ENCODE assay signal across 14 cellular contexts in the genomic region with DNA sequence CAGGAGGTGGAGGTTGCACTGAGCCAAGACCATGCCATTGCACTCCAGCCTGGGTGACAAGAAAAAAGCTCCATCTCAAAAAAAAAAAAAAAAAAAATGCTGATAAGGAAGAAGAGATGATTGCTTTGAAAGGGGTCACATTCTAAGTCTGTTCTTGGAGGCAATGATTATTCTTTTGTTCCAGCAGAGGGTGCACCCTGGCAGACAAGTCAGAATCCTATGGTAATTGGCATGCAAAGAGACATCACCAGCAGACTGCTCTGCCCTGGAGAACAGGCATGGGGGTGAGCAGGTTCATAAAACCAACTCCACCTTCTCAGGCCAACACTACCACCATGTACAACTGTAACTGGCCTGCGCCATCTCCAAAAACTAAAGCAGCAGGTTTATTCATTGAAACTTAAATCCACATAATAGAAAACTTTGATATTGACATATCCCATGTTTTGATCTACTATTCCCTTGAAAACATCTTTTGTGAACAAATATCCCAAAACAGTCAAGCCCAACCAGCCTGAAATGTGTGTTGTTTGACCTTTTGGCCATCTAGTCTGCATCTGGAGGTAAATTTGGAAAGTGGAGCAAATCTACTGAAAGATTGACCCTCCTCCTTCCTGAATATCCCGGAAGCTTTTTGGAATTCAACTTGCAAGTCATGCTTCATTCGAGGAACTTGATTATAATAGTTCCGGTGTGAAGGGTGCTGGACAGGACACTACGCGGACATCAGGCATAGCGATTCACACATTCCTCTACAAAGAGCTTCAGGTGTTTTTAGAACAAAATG.
DNase-seq lines count a peak whose midpoint lies in the region; ATAC-seq, FAIRE-seq and TF ChIP-seq lines count a peak whose summit lies in the region.
"Had no signal": no experiment of that assay in that cellular context is flagged by ENCODE, and none has a peak within 500 bp of the region (broad histone marks: within the 10 kb centered on the region; RNA-seq: fewer than 3 reads in every experiment).

No MANE protein-coding gene starts in this region.

- no peaks in the 10 kb centered on the region for H3K27me3 ChIP-seq in endothelial cell of umbilical vein (ENCODE audit: control insufficient read depth in 2 of 2, insufficient read depth in 2 of 2, low read length in 2 of 2)

- BruUV-seq in endothelial cell of umbilical vein (replicated peaks; lab: Mats Ljungman, UMichigan): no TSS peak

- dilution Hi-C loops in endothelial cell of umbilical vein (cut with MboI; ENCODE audit: extremely low pct_ligation_motif_present, low sequenced_read_pairs): no loop called here

- ATAC-seq in GM18907 (IDR thresholded peaks at IDR 0.05; ENCODE audit: unreplicated experiment): peak; percentile 52
- no peak for ATAC-seq in GM21723 (IDR thresholded peaks at IDR 0.05; ENCODE audit: unreplicated experiment)
- ATAC-seq: activated T-cell treated with anti-CD3 and anti-CD28 coated beads, Interleukin-2, amount 50 U/mL, for 4 hours had no signal

- no peaks in the 10 kb centered on the region for H4K20me1 ChIP-seq in endothelial cell of umbilical vein (replicated peaks; ENCODE audit: control insufficient read depth, extremely low read depth, insufficient read depth, low read length)

- WGBS in lower leg skin, 2 donors: 85 to 91% methylated on average over 7 of the region's 7 CpGs

- no peak overlapping the region for H3K9ac ChIP-seq in endothelial cell of umbilical vein (replicated peaks; ENCODE audit: extremely low read depth, insufficient read depth, low read length)

- TF ChIP-seq POLR2A in endothelial cell of umbilical vein (IDR thresholded peaks at IDR 0.05; ENCODE audit: low read depth, low read length) (no peak), lower leg skin (IDR thresholded peaks at IDR 0.05) (no peak)

- POLR2A ChIA-PET in endothelial cell of umbilical vein (lab: Charles Lee): no interaction called here

- peak; percentile 21 for TF ChIP-seq CTCF in 22Rv1 (IDR thresholded peaks at IDR 0.05)
- peak in 1 of 2 donors; percentile 10 for TF ChIP-seq CTCF in endothelial cell of umbilical vein (IDR thresholded peaks at IDR 0.05; ENCODE audit: extremely low read depth in 1 of 2, insufficient read depth in 1 of 2, low read depth in 1 of 2, low read length in 2 of 2)
- TF ChIP-seq CTCF in lower leg skin (IDR thresholded peaks at IDR 0.05): no peak

- no peak overlapping the region for H3K4me3 ChIP-seq in endothelial cell of umbilical vein (replicated peaks in 1 of 3; ENCODE audit: insufficient read depth in 1 of 3, low read depth in 1 of 3, low read length in 3 of 3)
- no peak overlapping the region for H3K4me3 ChIP-seq in lower leg skin (ENCODE audit: low read depth, poor library complexity, severe bottlenecking)
- H3K4me3 ChIP-seq: SK-N-MC had no signal

- no peak overlapping the region for H2AFZ ChIP-seq in endothelial cell of umbilical vein (ENCODE audit: low read depth, low read length)

- in situ Hi-C loops in ACHN (cut with HindIII; ENCODE audit: low pct_ligation_motif_present, low pct_unique_long_range_greater_than_20kb, low sequenced_read_pairs): no loop called here

- peaks cover 21% of the 10 kb centered on the region for H3K79me2 ChIP-seq in endothelial cell of umbilical vein (ENCODE audit: control insufficient read depth, insufficient read depth, low read length)

- FAIRE-seq in endothelial cell of umbilical vein (lab: Jason Lieb, UNC): peak; percentile 72
- FAIRE-seq: H1 had no signal

- no peaks in the 10 kb centered on the region for H3K9me1 ChIP-seq in endothelial cell of umbilical vein (replicated peaks; ENCODE audit: control insufficient read depth, extremely low read depth, insufficient read depth, low read length)

- DNase-seq in NCI-H69 (lab: John Stamatoyannopoulos, UW) (peak; percentile 63), endothelial cell of umbilical vein (ENCODE audit: low read depth, low spot score) (no peak), lower leg skin (ENCODE audit: low spot score in 2 of 2) (no peak), GOT3 (lab: John Stamatoyannopoulos, UW) (no peak), ACHN (no peak)
- DNase-seq: activated T-cell treated with anti-CD3 and anti-CD28 coated beads, Interleukin-2, amount 50 U/mL, for 4 hours; aorta; GDM1; NCI-H446 treated with DMSO at 0.1 percent for 48 hours had no signal

- no peak overlapping the region for H3K4me2 ChIP-seq in endothelial cell of umbilical vein (ENCODE audit: insufficient read depth, low read length)

- peaks cover 8% of the 10 kb centered on the region for H3K4me1 ChIP-seq in endothelial cell of umbilical vein (ENCODE audit: control insufficient read depth, extremely low read depth, insufficient read depth, low read length)

- H3K27ac ChIP-seq in 22Rv1 (no peak overlapping the region), endothelial cell of umbilical vein (ENCODE audit: insufficient read depth, low read depth, low read length) (no peak overlapping the region)
- H3K27ac ChIP-seq: SK-N-MC had no signal

- H3K9me3 ChIP-seq in endothelial cell of umbilical vein (replicated peaks; ENCODE audit: control insufficient read depth, insufficient read depth, low read length): no peaks in the 10 kb centered on the region

- intact Hi-C loops in endothelial cell of umbilical vein (cut with micrococcal nuclease) (no loop called here), lower leg skin (cut with DNase I; ENCODE audit: low total_unique reads) (no loop called here)

- CTCF ChIA-PET in endothelial cell of umbilical vein (lab: Charles Lee): interaction anchor here (1.4 to 2.6 kb wide), 3 partner anchors 12 to 35 kb away, joined by 4 to 7 read pairs (median 6); no protein-coding TSS in a partner anchor

- H3K36me3 ChIP-seq in endothelial cell of umbilical vein (ENCODE audit: control insufficient read depth in 2 of 2, extremely low read depth in 1 of 2, insufficient read depth in 2 of 2, low read length in 2 of 2): no peaks in the 10 kb centered on the region

TF ChIP-seq in endothelial cell of umbilical vein, 7 proteins besides CTCF, POLR2A, EP300 and RAD21:
- TF ChIP-seq EZH2 (IDR thresholded peaks at IDR 0.05; ENCODE audit: borderline replicate concordance, low read depth, low read length, severe bottlenecking): no peak
- no peak for TF ChIP-seq JUN (IDR thresholded peaks at IDR 0.05; ENCODE audit: borderline replicate concordance, insufficient read depth, insufficient read length, low read depth)
- TF ChIP-seq, protein P1, sequence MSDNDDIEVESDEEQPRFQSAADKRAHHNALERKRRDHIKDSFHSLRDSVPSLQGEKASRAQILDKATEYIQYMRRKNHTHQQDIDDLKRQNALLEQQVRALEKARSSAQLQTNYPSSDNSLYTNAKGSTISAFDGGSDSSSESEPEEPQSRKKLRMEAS (IDR thresholded peaks at IDR 0.05; ENCODE audit: insufficient read depth, insufficient read length): no peak
- TF ChIP-seq MYC (IDR thresholded peaks at IDR 0.05; ENCODE audit: low read depth, low read length): no peak
- no peak for TF ChIP-seq POLR2AphosphoS5 (IDR thresholded peaks at IDR 0.05; ENCODE audit: insufficient read depth, low read depth, low read length)
- no peak for TF ChIP-seq FOS (IDR thresholded peaks at IDR 0.05; ENCODE audit: borderline replicate concordance, insufficient read depth, low read length)
- no peak for TF ChIP-seq GATA2 (IDR thresholded peaks at IDR 0.05; ENCODE audit: insufficient read depth, insufficient read length, low read depth, low read length)
